ENCODE assay signal across 8 cellular contexts in the genomic region with DNA sequence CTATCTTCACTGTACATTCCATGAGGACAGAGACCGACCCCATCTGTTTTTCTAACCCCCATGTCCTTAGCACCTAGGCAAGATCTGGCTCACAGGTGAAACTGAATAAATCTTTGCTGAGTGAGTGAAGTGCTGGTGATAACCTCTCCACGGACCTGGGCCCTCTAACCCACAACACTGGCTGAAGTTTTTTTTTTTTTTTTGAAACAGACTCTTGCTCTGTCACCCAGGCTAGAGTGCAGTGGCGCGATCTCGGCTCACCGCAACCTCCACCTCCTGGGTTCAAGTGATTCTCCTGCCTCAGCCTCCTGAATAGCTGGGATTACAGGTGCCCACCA.
DNase-seq lines count a peak whose midpoint lies in the region; ATAC-seq and TF ChIP-seq lines count a peak whose summit lies in the region.
"Not testable (repeated sequence)": the region's sequence is repeated elsewhere in the genome, so short reads cannot be mapped to it uniquely, and the experiment has no call there.

No MANE protein-coding gene starts in this region.

- H3K27ac Mint-ChIP-seq in HFFc6 (peak overlapping the region; percentile 70), brain (peak overlapping the region; percentile 15 to 95 (median 81)), nephron progenitor cell (peak overlapping the region; percentile 59)
- not testable (repeated sequence) for H3K27ac Mint-ChIP-seq in activated B cell treated with CpG ODN at 0.5 μM for 24 hours
- peak overlapping the region; percentile 21 for H3K27ac Mint-ChIP-seq in activated T-helper 2 cell treated with anti-CD3 and anti-CD28 coated beads, Interferon-gamma antibody, Interleukin-2, Interleukin-4, amounts not matched to agents 10 μg/mL and 5 μg/mL and 100 μg/mL, durations not matched to agents 14 hours and 24 hours and 36 hours
- H3K27ac Mint-ChIP-seq in stimulated activated memory B cell treated with anti-CD40 and anti-IgM and Interleukin-4, amounts not matched to agents 10 μg/mL and 1 μg/mL and 100 μg/mL, for 72 hours = peak overlapping the region; percentile 89

- peaks cover 27% of the 10 kb centered on the region for H3K36me3 Mint-ChIP-seq in HFFc6 (ENCODE audit: low read depth)
- not testable (repeated sequence) for H3K36me3 Mint-ChIP-seq in activated B cell treated with CpG ODN at 0.5 μM for 24 hours (ENCODE audit: low read depth); activated T-helper 2 cell treated with anti-CD3 and anti-CD28 coated beads, Interferon-gamma antibody, Interleukin-2, Interleukin-4, amounts not matched to agents 10 μg/mL and 5 μg/mL and 100 μg/mL, durations not matched to agents 14 hours and 24 hours and 36 hours (ENCODE audit: low read depth)
- peaks cover 16% of the 10 kb centered on the region for H3K36me3 Mint-ChIP-seq in brain
- H3K36me3 Mint-ChIP-seq in nephron progenitor cell (ENCODE audit: low read depth) = peaks cover 24% of the 10 kb centered on the region
- peaks cover 22% of the 10 kb centered on the region for H3K36me3 Mint-ChIP-seq in stimulated activated memory B cell treated with anti-CD40 and anti-IgM and Interleukin-4, amounts not matched to agents 10 μg/mL and 1 μg/mL and 100 μg/mL, for 72 hours

- H3K36me3 ChIP-seq in A673 (ENCODE audit: insufficient read depth, low read length, poor library complexity, severe bottlenecking); esophagus squamous epithelium: not testable (repeated sequence)

- ATAC-seq in activated B cell treated with CpG ODN at 0.5 μM for 24 hours (ENCODE audit: low read depth) = peak; percentile 56
- ATAC-seq in stimulated activated memory B cell treated with anti-CD40 and anti-IgM and Interleukin-4, amounts not matched to agents 10 μg/mL and 1 μg/mL and 100 μg/mL, for 72 hours = not testable (repeated sequence)

- H3K9me3 ChIP-seq in A673 (ENCODE audit: low read depth, low read length, poor library complexity, severe bottlenecking); esophagus squamous epithelium: not testable (repeated sequence)

- not testable (repeated sequence) for TF ChIP-seq POLR2A in esophagus squamous epithelium (IDR thresholded peaks at IDR 0.05)

- POLR2A ChIA-PET in A673 (lab: Charles Lee; ENCODE audit: low non-redundant PET) = not testable (repeated sequence)
- POLR2A ChIA-PET in activated B cell treated with CpG ODN at 0.5 μM for 24 hours (lab: Charles Lee) = interaction anchor here (0.6 to 1.9 kb wide), 5 partner anchors 22 to 63 kb away, joined by 5 to 11 read pairs (median 6); no protein-coding TSS in a partner anchor

- not testable (repeated sequence) for H3K4me3 Mint-ChIP-seq in HFFc6; activated B cell treated with CpG ODN at 0.5 μM for 24 hours; activated T-helper 2 cell treated with anti-CD3 and anti-CD28 coated beads, Interferon-gamma antibody, Interleukin-2, Interleukin-4, amounts not matched to agents 10 μg/mL and 5 μg/mL and 100 μg/mL, durations not matched to agents 14 hours and 24 hours and 36 hours (ENCODE audit: low read depth); brain; nephron progenitor cell
- H3K4me3 Mint-ChIP-seq in stimulated activated memory B cell treated with anti-CD40 and anti-IgM and Interleukin-4, amounts not matched to agents 10 μg/mL and 1 μg/mL and 100 μg/mL, for 72 hours = peak overlapping the region; percentile 39

- CTCF ChIA-PET in A673 (lab: Charles Lee); activated B cell treated with CpG ODN at 0.5 μM for 24 hours (lab: Charles Lee): not testable (repeated sequence)

- H3K4me1 Mint-ChIP-seq in HFFc6 (ENCODE audit: low read depth) = peaks cover 81% of the 10 kb centered on the region
- H3K4me1 Mint-ChIP-seq in activated B cell treated with CpG ODN at 0.5 μM for 24 hours = peaks cover 25% of the 10 kb centered on the region
- peaks cover 38% of the 10 kb centered on the region for H3K4me1 Mint-ChIP-seq in activated T-helper 2 cell treated with anti-CD3 and anti-CD28 coated beads, Interferon-gamma antibody, Interleukin-2, Interleukin-4, amounts not matched to agents 10 μg/mL and 5 μg/mL and 100 μg/mL, durations not matched to agents 14 hours and 24 hours and 36 hours (ENCODE audit: low read depth)
- peaks cover 75% of the 10 kb centered on the region for H3K4me1 Mint-ChIP-seq in brain
- H3K4me1 Mint-ChIP-seq in nephron progenitor cell = peaks cover 67% of the 10 kb centered on the region
- H3K4me1 Mint-ChIP-seq in stimulated activated memory B cell treated with anti-CD40 and anti-IgM and Interleukin-4, amounts not matched to agents 10 μg/mL and 1 μg/mL and 100 μg/mL, for 72 hours = peaks cover 31% of the 10 kb centered on the region

- H3K9me3 Mint-ChIP-seq in HFFc6; activated B cell treated with CpG ODN at 0.5 μM for 24 hours; activated T-helper 2 cell treated with anti-CD3 and anti-CD28 coated beads, Interferon-gamma antibody, Interleukin-2, Interleukin-4, amounts not matched to agents 10 μg/mL and 5 μg/mL and 100 μg/mL, durations not matched to agents 14 hours and 24 hours and 36 hours; stimulated activated memory B cell treated with anti-CD40 and anti-IgM and Interleukin-4, amounts not matched to agents 10 μg/mL and 1 μg/mL and 100 μg/mL, for 72 hours: not testable (repeated sequence)
- H3K9me3 Mint-ChIP-seq in brain = peaks cover 15 to 21% (median 20%) of the 10 kb centered on the region in 5 experiments
- H3K9me3 Mint-ChIP-seq in nephron progenitor cell = peaks cover 21% of the 10 kb centered on the region

- BruUV-seq in A673 (replicated peaks; lab: Mats Ljungman, UMichigan) = not testable (repeated sequence)

- H3K27me3 Mint-ChIP-seq in HFFc6 (ENCODE audit: insufficient read depth); activated B cell treated with CpG ODN at 0.5 μM for 24 hours; activated T-helper 2 cell treated with anti-CD3 and anti-CD28 coated beads, Interferon-gamma antibody, Interleukin-2, Interleukin-4, amounts not matched to agents 10 μg/mL and 5 μg/mL and 100 μg/mL, durations not matched to agents 14 hours and 24 hours and 36 hours (ENCODE audit: low read depth); brain; nephron progenitor cell (ENCODE audit: low read depth, poor library complexity); stimulated activated memory B cell treated with anti-CD40 and anti-IgM and Interleukin-4, amounts not matched to agents 10 μg/mL and 1 μg/mL and 100 μg/mL, for 72 hours: not testable (repeated sequence)

- H3K4me1 ChIP-seq in A673 (ENCODE audit: insufficient read depth, low read length, poor library complexity, severe bottlenecking) (peaks cover 78% of the 10 kb centered on the region), esophagus squamous epithelium (peaks cover 47 to 82% (median 57%) of the 10 kb centered on the region in 3 donors)

- not testable (repeated sequence) for H3K4me3 ChIP-seq in A673 (ENCODE audit: low read depth, low read length, poor library complexity, severe bottlenecking); esophagus squamous epithelium

- peak overlapping the region; percentile 89 for H3K27ac ChIP-seq in A673 (ENCODE audit: low read depth, low read length, poor library complexity, severe bottlenecking)
- peak overlapping the region; percentile 83 to 89 (median 85) for H3K27ac ChIP-seq in esophagus squamous epithelium

- TF ChIP-seq CTCF in A673 (conservative IDR thresholded peaks at IDR 0.05; ENCODE audit: low read depth, low read length); HFFc6 (IDR thresholded peaks at IDR 0.05); activated B cell treated with CpG ODN at 0.5 μM for 24 hours (IDR thresholded peaks at IDR 0.05); brain (conservative IDR thresholded peaks at IDR 0.05); esophagus squamous epithelium (IDR thresholded peaks at IDR 0.05); nephron progenitor cell (IDR thresholded peaks at IDR 0.05): not testable (repeated sequence)

- not testable (repeated sequence) for DNase-seq in A673 (ENCODE audit: low spot score); HFFc6; activated B cell treated with CpG ODN at 0.5 μM for 24 hours; activated T-helper 2 cell treated with anti-CD3 and anti-CD28 coated beads, Interferon-gamma antibody, Interleukin-2, Interleukin-4, amounts not matched to agents 10 μg/mL and 5 μg/mL and 100 μg/mL, durations not matched to agents 14 hours and 24 hours and 36 hours (ENCODE audit: low spot score); esophagus squamous epithelium (lab: John Stamatoyannopoulos, UW); nephron progenitor cell

- intact Hi-C loops in A673 (cut with micrococcal nuclease; ENCODE audit: unreplicated experiment) (loop anchor here (5.0 kb wide), 2 partner anchors 84 to 1289 kb away; no protein-coding TSS in a partner anchor), activated B cell treated with CpG ODN at 0.5 μM for 24 hours (cut with micrococcal nuclease) (loop anchor here (2.0 kb wide), 1 partner anchor 18 kb away; no protein-coding TSS in a partner anchor)
- intact Hi-C loops in activated T-helper 2 cell treated with anti-CD3 and anti-CD28 coated beads, Interferon-gamma antibody, Interleukin-2, Interleukin-4, amounts not matched to agents 10 μg/mL and 5 μg/mL and 100 μg/mL, durations not matched to agents 14 hours and 24 hours and 36 hours (cut with micrococcal nuclease) = loop anchor here (5.0 kb wide), 1 partner anchor 34 kb away; no protein-coding TSS in a partner anchor
- intact Hi-C loops in esophagus squamous epithelium (cut with DNase I) = not testable (repeated sequence)

- not testable (repeated sequence) for H3K27me3 ChIP-seq in A673 (replicated peaks; ENCODE audit: insufficient read depth, low read depth, low read length, poor library complexity); esophagus squamous epithelium

- 89 to 92% methylated on average over 5 to 6 of the region's 6 CpGs for WGBS in esophagus squamous epithelium, 2 donors
